In the genomic region with DNA sequence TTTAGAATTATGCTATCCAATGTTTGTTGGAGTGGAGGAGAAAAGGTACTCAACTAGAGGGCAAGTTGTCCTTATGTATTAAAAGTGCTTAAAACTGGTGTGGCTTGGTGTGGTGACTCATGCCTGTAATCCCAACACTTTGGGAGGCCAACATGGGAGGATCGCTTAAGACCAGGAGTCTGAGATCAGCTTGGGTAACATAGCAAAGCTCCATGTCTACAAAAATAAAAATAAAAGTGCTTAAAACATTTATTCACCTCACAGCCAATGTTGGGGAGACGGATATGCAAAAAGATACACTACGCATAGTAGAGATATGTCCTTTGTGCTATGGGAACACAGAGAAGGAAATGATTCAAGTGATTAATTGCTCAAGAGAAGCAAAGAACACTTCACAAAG, we compare ENCODE assay signal across 1 cellular context.
TF ChIP-seq lines count a peak whose summit lies in the region.

No MANE protein-coding gene starts in this region.

TF ChIP-seq in IMR-90, 13 proteins besides CTCF, POLR2A, EP300 and RAD21 (continued from another document):
- TF ChIP-seq USF2 (IDR thresholded peaks at IDR 0.05; ENCODE audit: low read depth, low read length), result no peak
- no peak for TF ChIP-seq MAZ (IDR thresholded peaks at IDR 0.05; ENCODE audit: borderline replicate concordance, low read depth, low read length)
- no peak for TF ChIP-seq MXI1 (IDR thresholded peaks at IDR 0.05; ENCODE audit: borderline replicate concordance, low read depth, low read length)
- no peak for TF ChIP-seq RFX5 (IDR thresholded peaks at IDR 0.05; ENCODE audit: low read depth, low read length)
